In genomic region chr1:99816656-99817055, GRCh38 we compare ENCODE assay signal across 22 cellular contexts. TPM values are rescaled to one million over a fixed set of nuclear protein-coding genes. Genes with fewer than 3 reads are reported as not detected.
DNase-seq lines count a peak whose midpoint lies in the region; ATAC-seq and TF ChIP-seq lines count a peak whose summit lies in the region.
"Had no signal": no experiment of that assay in that cellular context is flagged by ENCODE, and none has a peak within 500 bp of the region (broad histone marks: within the 10 kb centered on the region; RNA-seq: fewer than 3 reads in every experiment).

No MANE protein-coding gene starts in this region.

- in situ Hi-C loops in gastrocnemius medialis (cut with MboI; ENCODE audit: low sequenced_read_pairs in 4 of 4), result loop anchor here in 3 of 4 donors (25.0 kb wide), 3 partner anchors 221 to 1046 kb away; a partner anchor contains a TSS

- WGBS in H9 (ENCODE audit: extremely low coverage, insufficient read length, low lambda C conversion rate), result no CpG with 5 or more reads among the region's 8 CpGs
- 56 to 79% methylated on average over 3 to 8 of the region's 8 CpGs for WGBS in gastroesophageal sphincter (ENCODE audit: low coverage in 1 of 2), 2 donors

- H3K4me1 Mint-ChIP-seq in H9 (peaks cover 8 to 9% of the 10 kb centered on the region in 2 experiments), neural progenitor cell (no peaks in the 10 kb centered on the region)

- no peak overlapping the region for H2AFZ ChIP-seq in H9 (ENCODE audit: low read length)
- peak overlapping the region; percentile 57 for H2AFZ ChIP-seq in neural progenitor cell (replicated peaks)

- H4K20me1 ChIP-seq in H9 (ENCODE audit: control insufficient read depth, insufficient read depth, insufficient read length) (no peaks in the 10 kb centered on the region), neural progenitor cell (ENCODE audit: low read depth) (no peaks in the 10 kb centered on the region)
- H4K20me1 ChIP-seq: BLaER1 treated with 17β-estradiol and CSF1 and Interleukin-3, amounts not matched to agents 10 nM and 100 nM had no signal

- H3K79me2 ChIP-seq in H9 (ENCODE audit: insufficient read depth, low read length) (no peaks in the 10 kb centered on the region), neural progenitor cell (ENCODE audit: low read depth) (no peaks in the 10 kb centered on the region)

- no peak overlapping the region for H2AK5ac ChIP-seq in H9 (ENCODE audit: insufficient read length, low read length)

- H3K27ac Mint-ChIP-seq in H9 (no peak overlapping the region; a peak in 1 of 7 replicates), neural progenitor cell (no peak overlapping the region)
- H3K27ac Mint-ChIP-seq: CD14-positive monocyte; CD4-positive, alpha-beta T cell had no signal

- H3K23me2 ChIP-seq in H9 (ENCODE audit: insufficient read length, low read depth, low read length, poor library complexity, severe bottlenecking), result no peaks in the 10 kb centered on the region

- H4K8ac ChIP-seq in H9 (replicated peaks; ENCODE audit: insufficient read length, low read depth, low read length), result no peak overlapping the region

- no peak for TF ChIP-seq EP300 in gastroesophageal sphincter (IDR thresholded peaks at IDR 0.05)

- H3K9me3 ChIP-seq in H9 (ENCODE audit: control insufficient read depth, low read depth, low read length) (no peaks in the 10 kb centered on the region), neural progenitor cell (ENCODE audit: low read depth) (no peaks in the 10 kb centered on the region), gastrocnemius medialis (no peaks in the 10 kb centered on the region), gastroesophageal sphincter (no peaks in the 10 kb centered on the region)
- H3K9me3 ChIP-seq in effector memory CD4-positive, alpha-beta T cell (ENCODE audit: control insufficient read depth, low read length), result no peaks in the 10 kb centered on the region
- H3K9me3 ChIP-seq: A549; BE2C; BLaER1 treated with 17β-estradiol and CSF1 and Interleukin-3, amounts not matched to agents 10 nM and 100 nM had no signal

- DNase-seq in H9, result no peak
- no peak for DNase-seq in neural progenitor cell (ENCODE audit: low spot score)
- DNase-seq in gastrocnemius medialis, result peak; percentile 50 to 78
- DNase-seq in GM10266 (ENCODE audit: extremely low spot score), result no peak
- no peak for DNase-seq in effector memory CD4-positive, alpha-beta T cell
- DNase-seq: 8988T; ACHN; AML-193; BE2C; CD4-positive, alpha-beta T cell; CD8-positive, alpha-beta memory T cell; DMS 273 treated with DMSO at 0.1 percent for 48 hours; DMS79; EL; GDM1; H7 had no signal

- H3K18ac ChIP-seq in H9 (ENCODE audit: insufficient read length, low read depth, low read length), result no peak overlapping the region

- H4K91ac ChIP-seq in H9 (ENCODE audit: insufficient read length, low read depth, low read length), result no peak overlapping the region

- H3K9me3 Mint-ChIP-seq in H9 (no peaks in the 10 kb centered on the region), neural progenitor cell (no peaks in the 10 kb centered on the region)
- H3K9me3 Mint-ChIP-seq: CD14-positive monocyte; CD4-positive, alpha-beta T cell; CD8-positive, alpha-beta memory T cell had no signal

- no peak overlapping the region for H3T11ph ChIP-seq in H9 (ENCODE audit: low read length)

- H2BK12ac ChIP-seq in H9 (ENCODE audit: insufficient read length, low read depth, low read length), result no peak overlapping the region

- peak overlapping the region; percentile 29 for H2BK5ac ChIP-seq in H9 (ENCODE audit: insufficient read length, low read length)

- H2BK120ac ChIP-seq in H9 (ENCODE audit: low read depth, low read length, poor library complexity, severe bottlenecking), result no peak overlapping the region

- H3K27me3 Mint-ChIP-seq in H9 (ENCODE audit: low read depth) (no peaks in the 10 kb centered on the region), neural progenitor cell (ENCODE audit: insufficient read depth, low read depth) (peaks cover 4% of the 10 kb centered on the region)

- no peak overlapping the region for H2BK15ac ChIP-seq in H9 (ENCODE audit: low read depth, low read length)

- H2BK20ac ChIP-seq in H9 (ENCODE audit: low read depth, low read length, poor library complexity, severe bottlenecking), result no peak overlapping the region

- H3K9ac ChIP-seq in H9 (ENCODE audit: extremely low read depth, insufficient read length, low read length) (no peak overlapping the region), neural progenitor cell (no peak overlapping the region)
- H3K9ac ChIP-seq: BLaER1 treated with 17β-estradiol and CSF1 and Interleukin-3, amounts not matched to agents 10 nM and 100 nM had no signal

- no peak overlapping the region for H3K27ac ChIP-seq in H9 (ENCODE audit: insufficient read length, low read depth, low read length)
- no peak overlapping the region for H3K27ac ChIP-seq in neural progenitor cell
- H3K27ac ChIP-seq in gastrocnemius medialis, result peak overlapping the region; percentile 89 to 95 (median 91)
- no peak overlapping the region for H3K27ac ChIP-seq in gastroesophageal sphincter
- H3K27ac ChIP-seq in effector memory CD4-positive, alpha-beta T cell (ENCODE audit: insufficient read depth, low read length, poor library complexity, severe bottlenecking), result no peak overlapping the region
- H3K27ac ChIP-seq: A549; BLaER1 treated with 17β-estradiol and CSF1 and Interleukin-3, amounts not matched to agents 10 nM and 100 nM had no signal

- no peaks in the 10 kb centered on the region for H3K4me1 ChIP-seq in H9 (ENCODE audit: insufficient read depth, low read length)
- peaks cover 8% of the 10 kb centered on the region for H3K4me1 ChIP-seq in neural progenitor cell
- H3K4me1 ChIP-seq in gastrocnemius medialis, result peaks cover 31 to 34% of the 10 kb centered on the region in 2 donors
- H3K4me1 ChIP-seq in gastroesophageal sphincter, result no peaks in the 10 kb centered on the region
- peaks cover 6% of the 10 kb centered on the region for H3K4me1 ChIP-seq in effector memory CD4-positive, alpha-beta T cell (ENCODE audit: control insufficient read depth, insufficient read depth, low read length, poor library complexity, severe bottlenecking)
- H3K4me1 ChIP-seq: A549, BE2C had no signal

- no peak overlapping the region for H3K4me2 ChIP-seq in H9 (ENCODE audit: insufficient read depth, insufficient read length, low read length)
- H3K4me2 ChIP-seq in neural progenitor cell, result no peak overlapping the region
- H3K4me2 ChIP-seq: A549; BLaER1 treated with 17β-estradiol and CSF1 and Interleukin-3, amounts not matched to agents 10 nM and 100 nM had no signal

- H3K4me3 ChIP-seq in neural progenitor cell (no peak overlapping the region), gastrocnemius medialis (no peak overlapping the region), gastroesophageal sphincter (no peak overlapping the region)
- no peak overlapping the region for H3K4me3 ChIP-seq in effector memory CD4-positive, alpha-beta T cell (ENCODE audit: insufficient read depth, low read depth, low read length, poor library complexity, severe bottlenecking)
- H3K4me3 ChIP-seq: A549; BLaER1 treated with 17β-estradiol and CSF1 and Interleukin-3, amounts not matched to agents 10 nM and 100 nM had no signal

- H3K79me1 ChIP-seq in H9 (ENCODE audit: insufficient read depth, low read depth, low read length, poor library complexity, severe bottlenecking), result no peaks in the 10 kb centered on the region

- H4K5ac ChIP-seq in H9 (ENCODE audit: insufficient read length, low read depth, low read length), result no peak overlapping the region

- H3K4me3 Mint-ChIP-seq in H9 (no peak overlapping the region), neural progenitor cell (no peak overlapping the region)
- H3K4me3 Mint-ChIP-seq: CD14-positive monocyte; CD4-positive, alpha-beta T cell; CD8-positive, alpha-beta memory T cell had no signal

- intact Hi-C loops in gastrocnemius medialis (cut with DNase I; ENCODE audit: low total_unique reads), result loop anchor here (1.0 to 5.0 kb wide), 2 partner anchors 34 to 129 kb away; partner anchors contain the start of gene AGL

- H3K4ac ChIP-seq in H9 (ENCODE audit: low read depth, low read length), result no peak overlapping the region

- peaks cover 5% of the 10 kb centered on the region for H3F3A ChIP-seq in neural progenitor cell (ENCODE audit: low read depth)

- ATAC-seq in gastrocnemius medialis, result peak; percentile 76
- no peak for ATAC-seq in HG02840 (IDR thresholded peaks at IDR 0.05; ENCODE audit: low FRiP score, unreplicated experiment)
- no peak for ATAC-seq in gastroesophageal sphincter
- ATAC-seq: A549, HCT116 had no signal

- H3K23ac ChIP-seq in H9 (ENCODE audit: insufficient read length, low read depth, low read length), result no peak overlapping the region

- no peaks in the 10 kb centered on the region for H3K36me3 Mint-ChIP-seq in H9 (ENCODE audit: insufficient read depth in 1 of 3, low read depth in 3 of 3)
- H3K36me3 Mint-ChIP-seq in neural progenitor cell, result no peaks in the 10 kb centered on the region
- H3K36me3 Mint-ChIP-seq: CD14-positive monocyte; CD8-positive, alpha-beta memory T cell had no signal

- no peak for TF ChIP-seq CTCF in H9 (conservative IDR thresholded peaks at IDR 0.05)
- no peak for TF ChIP-seq CTCF in neural progenitor cell (IDR thresholded peaks at IDR 0.05)
- TF ChIP-seq CTCF in gastrocnemius medialis (IDR thresholded peaks at IDR 0.05 in 4 of 5, conservative IDR thresholded peaks at IDR 0.05 in 1 of 5), result no peak
- no peak for TF ChIP-seq CTCF in GM10266 (IDR thresholded peaks at IDR 0.05; ENCODE audit: control insufficient read depth, insufficient read depth, low read depth, missing control alignments)
- TF ChIP-seq CTCF in gastroesophageal sphincter (IDR thresholded peaks at IDR 0.05), result no peak

- peak in 1 of 2 donors; percentile 15 for TF ChIP-seq POLR2A in gastrocnemius medialis (IDR thresholded peaks at IDR 0.05)
- no peak for TF ChIP-seq POLR2A in gastroesophageal sphincter (IDR thresholded peaks at IDR 0.05)

- H3K36me3 ChIP-seq in neural progenitor cell (no peaks in the 10 kb centered on the region), gastrocnemius medialis (no peaks in the 10 kb centered on the region), gastroesophageal sphincter (no peaks in the 10 kb centered on the region)
- no peaks in the 10 kb centered on the region for H3K36me3 ChIP-seq in effector memory CD4-positive, alpha-beta T cell (ENCODE audit: control insufficient read depth, insufficient read depth, low read length)
- H3K36me3 ChIP-seq: BE2C; BLaER1 treated with 17β-estradiol and CSF1 and Interleukin-3, amounts not matched to agents 10 nM and 100 nM had no signal

- no peaks in the 10 kb centered on the region for H3K27me3 ChIP-seq in H9 (ENCODE audit: insufficient read depth, low read length)
- H3K27me3 ChIP-seq in neural progenitor cell, result no peaks in the 10 kb centered on the region
- no peaks in the 10 kb centered on the region for H3K27me3 ChIP-seq in gastrocnemius medialis
- H3K27me3 ChIP-seq in gastroesophageal sphincter, result no peaks in the 10 kb centered on the region
- H3K27me3 ChIP-seq in effector memory CD4-positive, alpha-beta T cell (replicated peaks; ENCODE audit: control insufficient read depth, insufficient read depth, low read length, poor library complexity, severe bottlenecking), result no peaks in the 10 kb centered on the region
- H3K27me3 ChIP-seq: BE2C; BLaER1 treated with 17β-estradiol and CSF1 and Interleukin-3, amounts not matched to agents 10 nM and 100 nM had no signal

- H3K14ac ChIP-seq in H9 (ENCODE audit: insufficient read depth, low read length), result no peak overlapping the region

- no peak overlapping the region for H3K56ac ChIP-seq in H9 (ENCODE audit: insufficient read length, low read depth, low read length)

RNA-seq across cellular contexts. Expression of gene AGL, which starts 33.5 kb away (rescaled TPM):
- total RNA-seq in H9 (2021) (23.7 and 24.0 TPM in 2 replicates), neural progenitor cell (ENCODE audit: low replicate concordance) (13.0 and 23.4 TPM in 2 replicates), gastrocnemius medialis (100 to 1,000 TPM in 2 of 4 donors, 10 to 100 TPM in 2; 49.3 to 143 (median 103) TPM), gastroesophageal sphincter (100 to 1,000 TPM in 3 of 4 donors, 10 to 100 TPM in 1; 62.9 to 131 (median 119) TPM)

RNA-seq across cellular contexts. Expression of gene FRRS1, which starts 50.2 kb away (rescaled TPM):
- total RNA-seq in H9 (2021) (4.6 and 5.6 TPM in 2 replicates), neural progenitor cell (ENCODE audit: low replicate concordance) (4.3 and 5.1 TPM in 2 replicates), gastrocnemius medialis (1 to 10 TPM; 1.4 to 4.5 (median 2.3) TPM), gastroesophageal sphincter (1 to 10 TPM; 2.5 to 5.3 (median 3.1) TPM)

Comparison
In these comparisons a context has a peak if more than half of its experiments do, and no peak if none do; other contexts are left out.
1. DNase-seq: peak in gastrocnemius medialis (2 of 2); none in H9 (single experiment), neural progenitor cell (single experiment), GM10266 (single experiment) and effector memory CD4-positive, alpha-beta T cell (0 of 3).
2. H3K27ac ChIP-seq: peak in gastrocnemius medialis (4 of 4); none in H9 (single experiment), neural progenitor cell (single experiment), gastroesophageal sphincter (0 of 4) and effector memory CD4-positive, alpha-beta T cell (single experiment).
3. ATAC-seq: peak in gastrocnemius medialis (2 of 2); none in HG02840 (single experiment) and gastroesophageal sphincter (single experiment).